ENCODE assay signal across 1 cellular context in the genomic region with DNA sequence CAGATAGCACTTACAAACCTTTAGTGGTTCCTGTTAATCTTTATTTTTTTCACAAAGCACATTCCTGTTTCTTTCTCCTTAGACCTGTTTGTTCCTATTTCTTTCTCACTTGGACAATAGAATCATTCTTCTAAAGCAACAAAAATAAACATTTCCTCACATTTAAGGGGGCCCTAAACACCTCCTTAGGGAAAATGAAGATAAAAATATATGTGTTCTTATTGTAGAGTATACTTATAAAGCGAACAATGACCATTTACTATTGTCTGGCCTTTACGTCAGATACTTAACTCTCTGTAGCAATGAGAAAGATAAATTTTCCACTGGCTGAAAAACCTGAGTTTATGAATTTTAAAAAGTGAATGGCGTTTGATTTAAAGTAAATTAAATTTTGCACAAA.
TF ChIP-seq lines count a peak whose summit lies in the region.

No MANE protein-coding gene starts in this region.

TF ChIP-seq in H1, 55 proteins besides CTCF, POLR2A, EP300 and RAD21 (continued from another document):
- TF ChIP-seq SIX5 (IDR thresholded peaks at IDR 0.05; ENCODE audit: low read depth, low read length) (no peak), KDM5A (IDR thresholded peaks at IDR 0.05; ENCODE audit: low read length) (no peak), CHD2 (IDR thresholded peaks at IDR 0.05; ENCODE audit: low read length) (no peak)
- TF ChIP-seq, protein P1, sequence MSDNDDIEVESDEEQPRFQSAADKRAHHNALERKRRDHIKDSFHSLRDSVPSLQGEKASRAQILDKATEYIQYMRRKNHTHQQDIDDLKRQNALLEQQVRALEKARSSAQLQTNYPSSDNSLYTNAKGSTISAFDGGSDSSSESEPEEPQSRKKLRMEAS (IDR thresholded peaks at IDR 0.05), result no peak
